ENCODE assay signal across 13 cellular contexts in the genomic region with DNA sequence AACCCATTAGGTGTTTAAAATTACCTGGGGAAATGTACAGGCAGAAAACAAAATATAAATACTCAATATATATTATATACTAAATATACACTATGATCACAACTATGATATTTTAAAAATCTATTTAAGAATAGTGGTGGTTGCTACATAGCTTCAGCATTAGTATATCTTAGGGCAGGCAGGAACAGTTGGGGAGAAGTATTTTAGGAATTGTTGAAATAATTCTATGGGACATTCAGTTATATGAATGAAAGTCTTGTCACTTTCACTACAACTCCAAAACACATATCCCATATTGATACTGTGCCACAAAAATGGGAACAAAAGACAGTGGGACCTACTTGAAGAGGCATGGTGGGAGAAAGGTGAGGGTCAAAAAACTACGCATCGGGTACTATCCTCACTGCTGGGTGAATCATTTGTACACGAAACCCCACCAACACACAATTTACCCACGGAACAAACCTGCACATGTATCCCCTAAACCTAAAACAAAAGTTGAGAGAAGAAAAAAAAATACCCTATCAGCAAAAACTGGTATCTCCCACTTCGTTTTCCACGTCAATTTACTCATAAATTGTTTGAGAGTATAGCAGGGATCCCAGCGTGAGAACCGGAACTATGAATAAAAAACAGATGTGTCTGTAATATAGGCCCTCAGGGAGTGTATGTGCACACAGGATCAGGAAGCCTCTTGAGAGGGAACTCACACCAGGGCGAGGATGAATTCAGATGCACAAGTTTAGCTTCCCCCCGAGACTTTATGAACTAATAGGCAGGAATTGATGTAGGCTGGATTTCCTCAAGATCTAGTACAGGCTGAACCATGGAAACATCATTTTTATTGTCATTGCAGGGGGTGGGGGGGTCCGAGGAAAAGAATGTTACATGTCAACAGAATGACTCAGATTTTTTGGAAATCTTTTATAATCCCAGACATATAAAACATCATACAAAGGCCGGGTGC. TPM values are rescaled to one million over a fixed set of nuclear protein-coding genes. Genes with fewer than 3 reads are reported as not detected.
DNase-seq lines count a peak whose midpoint lies in the region; ATAC-seq and TF ChIP-seq lines count a peak whose summit lies in the region.
"Had no signal": no experiment of that assay in that cellular context is flagged by ENCODE, and none has a peak within 500 bp of the region (broad histone marks: within the 10 kb centered on the region; RNA-seq: fewer than 3 reads in every experiment).

No MANE protein-coding gene starts in this region.

- H3K36me3 Mint-ChIP-seq in HFFc6 (ENCODE audit: low read depth) = no peaks in the 10 kb centered on the region
- H3K36me3 Mint-ChIP-seq: stimulated activated naive B cell treated with anti-CD40 and anti-IgM and Interleukin-4, amounts not matched to agents 10 μg/mL and 1 μg/mL and 100 μg/mL, for 72 hours had no signal

- H3K9me3 ChIP-seq in right cardiac atrium (ENCODE audit: control insufficient read depth, low read length) = no peaks in the 10 kb centered on the region
- no peaks in the 10 kb centered on the region for H3K9me3 ChIP-seq in thoracic aorta

- H3K27me3 ChIP-seq in right cardiac atrium (ENCODE audit: control insufficient read depth, insufficient read depth) (no peaks in the 10 kb centered on the region), thoracic aorta (replicated peaks; ENCODE audit: insufficient read depth) (no peaks in the 10 kb centered on the region)

- ATAC-seq in right cardiac atrium = peak in 1 of 2 donors; percentile 18
- no peak for ATAC-seq in thoracic aorta (ENCODE audit: insufficient number of reproducible peaks, low FRiP score, low read depth)
- no peak for ATAC-seq in HG03039 (IDR thresholded peaks at IDR 0.05; ENCODE audit: unreplicated experiment)
- ATAC-seq: stimulated activated naive B cell treated with anti-CD40 and anti-IgM and Interleukin-4, amounts not matched to agents 10 μg/mL and 1 μg/mL and 100 μg/mL, for 72 hours had no signal

- intact Hi-C loops in right cardiac atrium (cut with DNase I) = no loop called here

- no peaks in the 10 kb centered on the region for H3K9me3 Mint-ChIP-seq in HFFc6
- H3K9me3 Mint-ChIP-seq: stimulated activated naive B cell treated with anti-CD40 and anti-IgM and Interleukin-4, amounts not matched to agents 10 μg/mL and 1 μg/mL and 100 μg/mL, for 72 hours had no signal

- H3K27me3 Mint-ChIP-seq in HFFc6 (ENCODE audit: insufficient read depth) = peaks cover 3% of the 10 kb centered on the region

- H3K27ac ChIP-seq in right cardiac atrium (ENCODE audit: low read length) = peak overlapping the region; percentile 36
- H3K27ac ChIP-seq in thoracic aorta = peak overlapping the region; percentile 17 to 74

- DNase-seq in HFFc6 (peak; percentile 87), brain pericyte (ENCODE audit: low read depth, low spot score) (peak; percentile 95), right cardiac atrium (no peak), thoracic aorta (ENCODE audit: low spot score) (no peak), NCI-H187 (lab: John Stamatoyannopoulos, UW) (no peak), T-helper 9 cell (no peak)
- DNase-seq: DMS153; islet precursor cell; NCI-H524; stimulated activated CD4-positive, alpha-beta T cell treated with anti-CD3 and anti-CD28 coated beads, Interleukin-2, amount 100 ng/mL, for 24 hours; stimulated activated naive B cell treated with anti-CD40 and anti-IgM and Interleukin-4, amounts not matched to agents 10 μg/mL and 1 μg/mL and 100 μg/mL, for 72 hours had no signal

- no peaks in the 10 kb centered on the region for H3K36me3 ChIP-seq in thoracic aorta

- no peak overlapping the region for H3K4me3 ChIP-seq in right cardiac atrium (ENCODE audit: low read length)
- no peak overlapping the region for H3K4me3 ChIP-seq in thoracic aorta

- peak overlapping the region; percentile 53; the same call in 1 of the 2 replicates for H3K4me3 Mint-ChIP-seq in HFFc6
- H3K4me3 Mint-ChIP-seq: stimulated activated naive B cell treated with anti-CD40 and anti-IgM and Interleukin-4, amounts not matched to agents 10 μg/mL and 1 μg/mL and 100 μg/mL, for 72 hours had no signal

- WGBS in right cardiac atrium = 68% methylated on average over 12 of the region's 12 CpGs

- H3K27ac Mint-ChIP-seq in HFFc6 = peak overlapping the region; percentile 91
- H3K27ac Mint-ChIP-seq: stimulated activated naive B cell treated with anti-CD40 and anti-IgM and Interleukin-4, amounts not matched to agents 10 μg/mL and 1 μg/mL and 100 μg/mL, for 72 hours had no signal

- TF ChIP-seq CTCF in HFFc6 (IDR thresholded peaks at IDR 0.05) = no peak
- TF ChIP-seq CTCF in thoracic aorta (IDR thresholded peaks at IDR 0.05) = no peak

- H3K4me1 Mint-ChIP-seq in HFFc6 (ENCODE audit: low read depth) = peaks cover 65% of the 10 kb centered on the region
- H3K4me1 Mint-ChIP-seq: stimulated activated naive B cell treated with anti-CD40 and anti-IgM and Interleukin-4, amounts not matched to agents 10 μg/mL and 1 μg/mL and 100 μg/mL, for 72 hours had no signal

- H3K4me1 ChIP-seq in right cardiac atrium (ENCODE audit: control insufficient read depth, insufficient read depth, low read length) (peaks cover 13% of the 10 kb centered on the region), thoracic aorta (ENCODE audit: control insufficient read depth in 1 of 2, low read depth in 2 of 2) (peaks cover 23 to 62% of the 10 kb centered on the region in 2 donors)

RNA-seq across cellular contexts. Expression of gene SLC16A12, which starts 16.2 kb away (rescaled TPM):
- not detected for total RNA-seq in HFFc6 (2021; fragmentation: NEBNext Ultra II Directional; extraction: Animal tissue kit (Norgen Biotek cat#: 25700))
- total RNA-seq in right cardiac atrium (1 to 10 TPM; 3.3 to 7.2 (median 5.0) TPM), thoracic aorta (1 to 10 TPM; 1.2 to 1.5 TPM)
- 2.7 TPM for polyA plus RNA-seq in right cardiac atrium
- total RNA-seq: endothelial cell of umbilical vein had no signal
- polyA plus RNA-seq: endothelial cell of umbilical vein had no signal

Comparison
In these comparisons a context has a peak if more than half of its experiments do, and no peak if none do; other contexts are left out.
1. DNase-seq: peak in HFFc6 (single experiment) and brain pericyte (single experiment); none in right cardiac atrium (0 of 3), thoracic aorta (single experiment), NCI-H187 (0 of 2) and T-helper 9 cell (single experiment).